ENCODE assay signal across 8 cellular contexts in genomic region chr9:4741365-4742031, GRCh38. TPM values are rescaled to one million over a fixed set of nuclear protein-coding genes. Genes with fewer than 3 reads are reported as not detected.
DNase-seq lines count a peak whose midpoint lies in the region; ATAC-seq and TF ChIP-seq lines count a peak whose summit lies in the region.

No MANE protein-coding gene starts in this region.

- intact Hi-C loops in dorsolateral prefrontal cortex (cut with DNase I) = loop anchor here (2.0 to 5.0 kb wide), 5 partner anchors 59 to 241 kb away; partner anchors contain the start of genes PLPP6 (in 2 of the 2) and CDC37L1 (in 1 of the 2)
- intact Hi-C loops in lower leg skin (cut with DNase I; ENCODE audit: low total_unique reads) = no loop called here

- H3K9ac ChIP-seq in subcutaneous abdominal adipose tissue (ENCODE audit: low read length in 5 of 5) = peak overlapping the region; percentile 56 to 96 (median 83)

- H3K4me3 ChIP-seq in HFF-Myc (replicated peaks; ENCODE audit: low read depth, low read length) = peak overlapping the region; percentile 67
- H3K4me3 ChIP-seq in dorsolateral prefrontal cortex = peak overlapping the region; percentile 64 to 99 (median 91)
- peak overlapping the region; percentile 58 for H3K4me3 ChIP-seq in lower leg skin (ENCODE audit: low read depth, poor library complexity, severe bottlenecking)
- peak overlapping the region; percentile 35 to 88 (median 84) for H3K4me3 ChIP-seq in subcutaneous abdominal adipose tissue (ENCODE audit: low read depth in 1 of 5, low read length in 5 of 5)

- H3K27ac ChIP-seq in dorsolateral prefrontal cortex (peak overlapping the region; percentile 9 to 96 (median 90)), subcutaneous abdominal adipose tissue (ENCODE audit: low read depth, low read length) (peak overlapping the region; percentile 86)

- no peaks in the 10 kb centered on the region for H3K27me3 ChIP-seq in dorsolateral prefrontal cortex
- no peaks in the 10 kb centered on the region for H3K27me3 ChIP-seq in subcutaneous abdominal adipose tissue (ENCODE audit: control insufficient read depth in 5 of 5, insufficient read depth in 4 of 5, low read length in 5 of 5)

- peaks cover 0 to 27% (median 21%) of the 10 kb centered on the region in 5 donors for H3K4me1 ChIP-seq in subcutaneous abdominal adipose tissue (ENCODE audit: control insufficient read depth in 5 of 5, insufficient read depth in 5 of 5, low read length in 5 of 5)

- no peaks in the 10 kb centered on the region for H3K36me3 ChIP-seq in subcutaneous abdominal adipose tissue (ENCODE audit: control insufficient read depth in 5 of 5, insufficient read depth in 5 of 5, low read length in 5 of 5)

- TF ChIP-seq CTCF in HFF-Myc (IDR thresholded peaks at IDR 0.05; ENCODE audit: low read depth, low read length, missing control alignments) = no peak
- peak in 4 of 56 donors; percentile 0 to 52 (median 10) for TF ChIP-seq CTCF in dorsolateral prefrontal cortex (IDR thresholded peaks at IDR 0.05 in 54 of 56, conservative IDR thresholded peaks at IDR 0.05 in 2 of 56; ENCODE audit: low read depth in 1 of 56, partially characterized antibody in 56 of 56)
- no peak for TF ChIP-seq CTCF in lower leg skin (IDR thresholded peaks at IDR 0.05)

- no peak for TF ChIP-seq POLR2A in lower leg skin (IDR thresholded peaks at IDR 0.05)

- in situ Hi-C loops in G401 (cut with HindIII; ENCODE audit: low sequenced_read_pairs) = no loop called here

- no peaks in the 10 kb centered on the region for H3K9me3 ChIP-seq in subcutaneous abdominal adipose tissue (ENCODE audit: control insufficient read depth in 5 of 5, low read length in 5 of 5)

- WGBS in lower leg skin, 2 donors = 1 to 2% methylated on average over 36 to 37 of the region's 52 CpGs

- ATAC-seq in HG03354 (IDR thresholded peaks at IDR 0.05; ENCODE audit: poor library complexity, severe bottlenecking, unreplicated experiment) = no peak

- DNase-seq in G401 (ENCODE audit: low spot score) (peak; percentile 75), HFF-Myc (ENCODE audit: extremely low read depth, low read depth) (no peak), SKM-1 treated with dmso at 0.1 percent for 144 hours (lab: John Stamatoyannopoulos, UW; ENCODE audit: unreplicated experiment) (peak; percentile 8), dorsolateral prefrontal cortex (peak in 7 of 10 donors; percentile 21 to 68 (median 49)), lower leg skin (ENCODE audit: low spot score in 2 of 2) (peak; percentile 31 to 88), mesenteric fat pad (ENCODE audit: low spot score) (no peak)

RNA-seq across cellular contexts. Expression of gene AK3, which starts 0.5 kb away (rescaled TPM):
- total RNA-seq in G401 (2014; rRNA removed; shearing (Covaris generic)) = 67.9 and 71.6 TPM in 2 replicates
- total RNA-seq in dorsolateral prefrontal cortex (10 to 100 TPM; 30.5 to 87.1 (median 48.8) TPM), lower leg skin (100 to 1,000 TPM in 1 of 4 donors, 10 to 100 TPM in 3; 81.3 to 102 (median 92.9) TPM), mesenteric fat pad (69.8 TPM)

RNA-seq across cellular contexts. Expression of gene RCL1, which starts 51.2 kb away (rescaled TPM):
- 21.2 and 27.4 TPM in 2 replicates for total RNA-seq in G401 (2014; rRNA removed; shearing (Covaris generic))
- total RNA-seq in dorsolateral prefrontal cortex (10 to 100 TPM; 17.9 to 36.6 (median 25.8) TPM), lower leg skin (10 to 100 TPM; 30.8 to 54.8 (median 38.4) TPM), mesenteric fat pad (33.8 TPM)

Comparison
In these comparisons a context has a peak if more than half of its experiments do, and no peak if none do; other contexts are left out.
1. DNase-seq: peak in G401 (single experiment), SKM-1 treated with dmso at 0.1 percent for 144 hours (single experiment), dorsolateral prefrontal cortex (7 of 10) and lower leg skin (2 of 2); none in HFF-Myc (single experiment) and mesenteric fat pad (single experiment).
2. Peak in every context shown above with its lines, with median percentiles within 50 percentile points of each other: H3K4me3 ChIP-seq.